ENCODE assay signal across 8 cellular contexts in the genomic region with DNA sequence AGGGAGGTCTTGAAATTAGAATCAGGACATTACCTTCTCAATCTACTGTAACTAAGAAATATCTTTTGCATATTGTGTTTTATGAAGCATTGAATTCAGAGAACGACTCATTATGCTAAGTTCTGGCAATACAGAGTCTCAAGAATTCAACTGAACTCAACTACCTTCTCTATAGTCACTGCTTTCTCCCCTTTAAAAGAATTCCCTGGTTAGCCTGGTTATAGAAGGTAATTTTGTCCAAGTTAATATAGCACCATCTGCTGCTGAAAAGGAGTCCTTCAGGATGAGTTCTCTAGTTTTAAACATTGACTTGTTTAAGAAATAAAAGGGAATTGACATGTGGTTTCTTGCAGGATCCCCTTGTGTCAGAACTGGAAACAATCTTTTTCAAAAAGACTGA.
DNase-seq lines count a peak whose midpoint lies in the region; ATAC-seq and TF ChIP-seq lines count a peak whose summit lies in the region.

No MANE protein-coding gene starts in this region.

- no peaks in the 10 kb centered on the region for H3K36me3 ChIP-seq in gastroesophageal sphincter
- H3K36me3 ChIP-seq in testis (ENCODE audit: low read depth, missing control alignments), result no peaks in the 10 kb centered on the region

- H3K27me3 ChIP-seq in gastroesophageal sphincter, result peaks cover 22% of the 10 kb centered on the region
- no peaks in the 10 kb centered on the region for H3K27me3 ChIP-seq in testis

- H3K4me3 ChIP-seq in gastroesophageal sphincter (no peak overlapping the region), testis (no peak overlapping the region)

- H3K4me1 ChIP-seq in gastroesophageal sphincter, result peaks cover 0 to 13% (median 0%) of the 10 kb centered on the region in 3 donors
- H3K4me1 ChIP-seq in testis, result no peaks in the 10 kb centered on the region

- intact Hi-C loops in testis (cut with DNase I; ENCODE audit: low total_unique reads), result no loop called here

- 20 to 33% methylated on average over 1 of the region's 1 CpG for WGBS in gastroesophageal sphincter (ENCODE audit: low coverage in 1 of 2), 2 donors
- 42 to 43% methylated on average over 1 of the region's 1 CpG for WGBS in testis, 2 donors

- H3K27ac ChIP-seq in gastroesophageal sphincter (no peak overlapping the region), testis (no peak overlapping the region)

- ATAC-seq in SK-N-SH treated with all-trans-retinoic acid at 6 μM for 48 hours (peak; percentile 57; the same call in 2 of the 3 replicates), gastroesophageal sphincter (no peak)

- TF ChIP-seq POLR2A in gastroesophageal sphincter (IDR thresholded peaks at IDR 0.05) (no peak), testis (IDR thresholded peaks at IDR 0.05) (no peak)

- DNase-seq in NCI-H2196 (lab: John Stamatoyannopoulos, UW; ENCODE audit: unreplicated experiment) (peak; percentile 7), NCI-H2196 treated with DMSO at 0.1 percent for 48 hours (lab: John Stamatoyannopoulos, UW; ENCODE audit: unreplicated experiment) (no peak), testis (no peak), amygdala (lab: John Stamatoyannopoulos, UW) (no peak), NCI-H2107 treated with DMSO at 0.1 percent for 48 hours (lab: John Stamatoyannopoulos, UW; ENCODE audit: unreplicated experiment) (no peak), NCI-H2029 (lab: John Stamatoyannopoulos, UW) (no peak)

- no peak for TF ChIP-seq EP300 in gastroesophageal sphincter (IDR thresholded peaks at IDR 0.05)

- H3K9me3 ChIP-seq in gastroesophageal sphincter (no peaks in the 10 kb centered on the region), testis (no peaks in the 10 kb centered on the region)

- peak in 3 of 4 experiments; percentile 30 to 40 (median 37) for TF ChIP-seq CTCF in gastroesophageal sphincter (IDR thresholded peaks at IDR 0.05)
- peak; percentile 39 to 54 (median 53) for TF ChIP-seq CTCF in testis (IDR thresholded peaks at IDR 0.05)

TF ChIP-seq in SK-N-SH treated with all-trans-retinoic acid at 6 μM for 48 hours, 23 proteins besides CTCF, POLR2A, EP300 and RAD21:
- TF ChIP-seq ISL1 (CRISPR knock-in tag; IDR thresholded peaks at IDR 0.05) (no peak), ZNF565 (CRISPR knock-in tag; conservative IDR thresholded peaks at IDR 0.05; ENCODE audit: low read depth) (no peak), ESRRG (CRISPR knock-in tag; IDR thresholded peaks at IDR 0.05) (no peak), SNAI2 (CRISPR knock-in tag; IDR thresholded peaks at IDR 0.05) (no peak), RARB (CRISPR knock-in tag; IDR thresholded peaks at IDR 0.05) (no peak), ZNF8 (CRISPR knock-in tag; IDR thresholded peaks at IDR 0.05) (no peak), PPARA (CRISPR knock-in tag; IDR thresholded peaks at IDR 0.05; ENCODE audit: borderline replicate concordance) (no peak), ZFP30 (CRISPR knock-in tag; IDR thresholded peaks at IDR 0.05) (no peak), BACH2 (CRISPR knock-in tag; IDR thresholded peaks at IDR 0.05; ENCODE audit: borderline replicate concordance) (no peak), ZNF70 (CRISPR knock-in tag; IDR thresholded peaks at IDR 0.05) (no peak), GLIS3 (CRISPR knock-in tag; IDR thresholded peaks at IDR 0.05) (no peak), ZC3H10 (CRISPR knock-in tag; IDR thresholded peaks at IDR 0.05) (no peak), CSDC2 (CRISPR knock-in tag; IDR thresholded peaks at IDR 0.05) (no peak)
- TF ChIP-seq, protein P1, sequence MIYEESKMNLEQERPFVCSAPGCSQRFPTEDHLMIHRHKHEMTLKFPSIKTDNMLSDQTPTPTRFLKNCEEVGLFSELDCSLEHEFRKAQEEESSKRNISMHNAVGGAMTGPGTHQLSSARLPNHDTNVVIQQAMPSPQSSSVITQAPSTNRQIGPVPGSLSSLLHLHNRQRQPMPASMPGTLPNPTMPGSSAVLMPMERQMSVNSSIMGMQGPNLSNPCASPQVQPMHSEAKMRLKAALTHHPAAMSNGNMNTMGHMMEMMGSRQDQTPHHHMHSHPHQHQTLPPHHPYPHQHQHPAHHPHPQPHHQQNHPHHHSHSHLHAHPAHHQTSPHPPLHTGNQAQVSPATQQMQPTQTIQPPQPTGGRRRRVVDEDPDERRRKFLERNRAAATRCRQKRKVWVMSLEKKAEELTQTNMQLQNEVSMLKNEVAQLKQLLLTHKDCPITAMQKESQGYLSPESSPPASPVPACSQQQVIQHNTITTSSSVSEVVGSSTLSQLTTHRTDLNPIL (CRISPR knock-in tag; IDR thresholded peaks at IDR 0.05; ENCODE audit: low read depth), result no peak
- TF ChIP-seq, protein P2, sequence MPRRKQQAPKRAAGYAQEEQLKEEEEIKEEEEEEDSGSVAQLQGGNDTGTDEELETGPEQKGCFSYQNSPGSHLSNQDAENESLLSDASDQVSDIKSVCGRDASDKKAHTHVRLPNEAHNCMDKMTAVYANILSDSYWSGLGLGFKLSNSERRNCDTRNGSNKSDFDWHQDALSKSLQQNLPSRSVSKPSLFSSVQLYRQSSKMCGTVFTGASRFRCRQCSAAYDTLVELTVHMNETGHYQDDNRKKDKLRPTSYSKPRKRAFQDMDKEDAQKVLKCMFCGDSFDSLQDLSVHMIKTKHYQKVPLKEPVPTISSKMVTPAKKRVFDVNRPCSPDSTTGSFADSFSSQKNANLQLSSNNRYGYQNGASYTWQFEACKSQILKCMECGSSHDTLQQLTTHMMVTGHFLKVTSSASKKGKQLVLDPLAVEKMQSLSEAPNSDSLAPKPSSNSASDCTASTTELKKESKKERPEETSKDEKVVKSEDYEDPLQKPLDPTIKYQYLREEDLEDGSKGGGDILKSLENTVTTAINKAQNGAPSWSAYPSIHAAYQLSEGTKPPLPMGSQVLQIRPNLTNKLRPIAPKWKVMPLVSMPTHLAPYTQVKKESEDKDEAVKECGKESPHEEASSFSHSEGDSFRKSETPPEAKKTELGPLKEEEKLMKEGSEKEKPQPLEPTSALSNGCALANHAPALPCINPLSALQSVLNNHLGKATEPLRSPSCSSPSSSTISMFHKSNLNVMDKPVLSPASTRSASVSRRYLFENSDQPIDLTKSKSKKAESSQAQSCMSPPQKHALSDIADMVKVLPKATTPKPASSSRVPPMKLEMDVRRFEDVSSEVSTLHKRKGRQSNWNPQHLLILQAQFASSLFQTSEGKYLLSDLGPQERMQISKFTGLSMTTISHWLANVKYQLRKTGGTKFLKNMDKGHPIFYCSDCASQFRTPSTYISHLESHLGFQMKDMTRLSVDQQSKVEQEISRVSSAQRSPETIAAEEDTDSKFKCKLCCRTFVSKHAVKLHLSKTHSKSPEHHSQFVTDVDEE (CRISPR knock-in tag; IDR thresholded peaks at IDR 0.05), result no peak
- TF ChIP-seq, protein P3, sequence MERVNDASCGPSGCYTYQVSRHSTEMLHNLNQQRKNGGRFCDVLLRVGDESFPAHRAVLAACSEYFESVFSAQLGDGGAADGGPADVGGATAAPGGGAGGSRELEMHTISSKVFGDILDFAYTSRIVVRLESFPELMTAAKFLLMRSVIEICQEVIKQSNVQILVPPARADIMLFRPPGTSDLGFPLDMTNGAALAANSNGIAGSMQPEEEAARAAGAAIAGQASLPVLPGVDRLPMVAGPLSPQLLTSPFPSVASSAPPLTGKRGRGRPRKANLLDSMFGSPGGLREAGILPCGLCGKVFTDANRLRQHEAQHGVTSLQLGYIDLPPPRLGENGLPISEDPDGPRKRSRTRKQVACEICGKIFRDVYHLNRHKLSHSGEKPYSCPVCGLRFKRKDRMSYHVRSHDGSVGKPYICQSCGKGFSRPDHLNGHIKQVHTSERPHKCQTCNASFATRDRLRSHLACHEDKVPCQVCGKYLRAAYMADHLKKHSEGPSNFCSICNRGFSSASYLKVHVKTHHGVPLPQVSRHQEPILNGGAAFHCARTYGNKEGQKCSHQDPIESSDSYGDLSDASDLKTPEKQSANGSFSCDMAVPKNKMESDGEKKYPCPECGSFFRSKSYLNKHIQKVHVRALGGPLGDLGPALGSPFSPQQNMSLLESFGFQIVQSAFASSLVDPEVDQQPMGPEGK (CRISPR knock-in tag; IDR thresholded peaks at IDR 0.05; ENCODE audit: borderline replicate concordance), result no peak
